In the genomic region with DNA sequence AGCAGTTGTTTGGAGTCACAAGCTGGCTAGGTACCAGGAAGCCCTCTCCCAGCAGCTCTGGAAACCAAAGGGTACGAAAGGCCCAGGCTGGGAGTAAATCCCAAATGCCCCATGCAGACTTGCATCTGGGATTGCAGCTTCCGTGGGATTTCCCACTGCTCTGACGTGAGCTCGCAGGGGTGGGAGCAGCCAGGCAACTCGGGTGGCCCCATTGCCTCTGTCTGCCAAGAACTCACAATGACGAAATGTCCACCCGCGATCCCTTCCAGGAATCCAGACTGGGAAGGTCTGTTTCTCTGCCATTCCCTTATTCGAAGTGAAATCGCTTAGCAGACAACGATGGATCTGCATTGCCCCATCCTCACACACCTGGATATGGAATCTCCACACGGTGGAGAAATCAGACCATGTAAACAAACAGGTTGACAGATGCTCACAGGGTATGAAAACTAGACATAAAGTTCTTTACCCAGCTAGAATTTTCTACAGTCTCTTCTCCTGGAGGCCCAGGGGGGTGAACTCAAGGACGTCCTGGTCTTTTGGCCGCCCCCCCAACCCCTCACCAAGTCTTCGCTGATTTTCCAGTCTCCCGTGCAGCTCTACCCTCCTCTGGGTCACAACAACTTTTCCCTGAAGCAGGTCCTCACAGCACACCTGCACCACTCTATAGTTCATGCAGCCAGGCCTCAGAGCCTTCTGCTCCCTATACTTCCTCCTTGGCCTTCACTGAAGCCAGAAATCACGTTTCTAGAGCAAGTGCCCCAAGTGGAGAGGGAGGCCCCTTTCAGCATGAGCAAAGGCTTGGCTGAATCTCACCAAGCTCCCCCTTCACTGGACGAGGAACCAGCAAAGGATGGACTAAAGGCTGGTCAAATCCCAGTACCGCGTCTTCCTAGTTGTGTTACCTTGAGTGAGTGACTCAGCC, we compare ENCODE assay signal across 1 cellular context.
TF ChIP-seq lines count a peak whose summit lies in the region.

No MANE protein-coding gene starts in this region.

TF ChIP-seq in HepG2, 621 proteins besides CTCF, POLR2A, EP300 and RAD21:
- TF ChIP-seq, protein P1, sequence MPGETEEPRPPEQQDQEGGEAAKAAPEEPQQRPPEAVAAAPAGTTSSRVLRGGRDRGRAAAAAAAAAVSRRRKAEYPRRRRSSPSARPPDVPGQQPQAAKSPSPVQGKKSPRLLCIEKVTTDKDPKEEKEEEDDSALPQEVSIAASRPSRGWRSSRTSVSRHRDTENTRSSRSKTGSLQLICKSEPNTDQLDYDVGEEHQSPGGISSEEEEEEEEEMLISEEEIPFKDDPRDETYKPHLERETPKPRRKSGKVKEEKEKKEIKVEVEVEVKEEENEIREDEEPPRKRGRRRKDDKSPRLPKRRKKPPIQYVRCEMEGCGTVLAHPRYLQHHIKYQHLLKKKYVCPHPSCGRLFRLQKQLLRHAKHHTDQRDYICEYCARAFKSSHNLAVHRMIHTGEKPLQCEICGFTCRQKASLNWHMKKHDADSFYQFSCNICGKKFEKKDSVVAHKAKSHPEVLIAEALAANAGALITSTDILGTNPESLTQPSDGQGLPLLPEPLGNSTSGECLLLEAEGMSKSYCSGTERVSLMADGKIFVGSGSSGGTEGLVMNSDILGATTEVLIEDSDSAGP (CRISPR knock-in tag; IDR thresholded peaks at IDR 0.05; ENCODE audit: borderline replicate concordance), result 0 out of 2 replicates have a peak, but pooled peaks have one; percentile 37
- TF ChIP-seq BCL6 (CRISPR knock-in tag; IDR thresholded peaks at IDR 0.05), result peak; percentile 70
- no peak for TF ChIP-seq RNF2 (conservative IDR thresholded peaks at IDR 0.05; ENCODE audit: low read depth)
- TF ChIP-seq AKAP8 (CRISPR knock-in tag; IDR thresholded peaks at IDR 0.05), result 0 out of 2 replicates have a peak, but pooled peaks have one; percentile 16
- TF ChIP-seq ZBTB38 (CRISPR knock-in tag; IDR thresholded peaks at IDR 0.05), result peak; percentile 77
- no peak for TF ChIP-seq MEIS2 (CRISPR knock-in tag; IDR thresholded peaks at IDR 0.05)
- TF ChIP-seq SALL1 (CRISPR knock-in tag; IDR thresholded peaks at IDR 0.05), result 0 out of 2 replicates have a peak, but pooled peaks have one; percentile 19
- TF ChIP-seq, protein P2, sequence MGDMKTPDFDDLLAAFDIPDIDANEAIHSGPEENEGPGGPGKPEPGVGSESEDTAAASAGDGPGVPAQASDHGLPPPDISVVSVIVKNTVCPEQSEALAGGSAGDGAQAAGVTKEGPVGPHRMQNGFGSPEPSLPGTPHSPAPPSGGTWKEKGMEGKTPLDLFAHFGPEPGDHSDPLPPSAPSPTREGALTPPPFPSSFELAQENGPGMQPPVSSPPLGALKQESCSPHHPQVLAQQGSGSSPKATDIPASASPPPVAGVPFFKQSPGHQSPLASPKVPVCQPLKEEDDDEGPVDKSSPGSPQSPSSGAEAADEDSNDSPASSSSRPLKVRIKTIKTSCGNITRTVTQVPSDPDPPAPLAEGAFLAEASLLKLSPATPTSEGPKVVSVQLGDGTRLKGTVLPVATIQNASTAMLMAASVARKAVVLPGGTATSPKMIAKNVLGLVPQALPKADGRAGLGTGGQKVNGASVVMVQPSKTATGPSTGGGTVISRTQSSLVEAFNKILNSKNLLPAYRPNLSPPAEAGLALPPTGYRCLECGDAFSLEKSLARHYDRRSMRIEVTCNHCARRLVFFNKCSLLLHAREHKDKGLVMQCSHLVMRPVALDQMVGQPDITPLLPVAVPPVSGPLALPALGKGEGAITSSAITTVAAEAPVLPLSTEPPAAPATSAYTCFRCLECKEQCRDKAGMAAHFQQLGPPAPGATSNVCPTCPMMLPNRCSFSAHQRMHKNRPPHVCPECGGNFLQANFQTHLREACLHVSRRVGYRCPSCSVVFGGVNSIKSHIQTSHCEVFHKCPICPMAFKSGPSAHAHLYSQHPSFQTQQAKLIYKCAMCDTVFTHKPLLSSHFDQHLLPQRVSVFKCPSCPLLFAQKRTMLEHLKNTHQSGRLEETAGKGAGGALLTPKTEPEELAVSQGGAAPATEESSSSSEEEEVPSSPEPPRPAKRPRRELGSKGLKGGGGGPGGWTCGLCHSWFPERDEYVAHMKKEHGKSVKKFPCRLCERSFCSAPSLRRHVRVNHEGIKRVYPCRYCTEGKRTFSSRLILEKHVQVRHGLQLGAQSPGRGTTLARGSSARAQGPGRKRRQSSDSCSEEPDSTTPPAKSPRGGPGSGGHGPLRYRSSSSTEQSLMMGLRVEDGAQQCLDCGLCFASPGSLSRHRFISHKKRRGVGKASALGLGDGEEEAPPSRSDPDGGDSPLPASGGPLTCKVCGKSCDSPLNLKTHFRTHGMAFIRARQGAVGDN (CRISPR knock-in tag; IDR thresholded peaks at IDR 0.05), result peak; percentile 55
- no peak for TF ChIP-seq FOXA1 (IDR thresholded peaks at IDR 0.05)
- 0 out of 2 replicates have a peak, but pooled peaks have one; percentile 4 for TF ChIP-seq FOXA1 (CRISPR knock-in tag; IDR thresholded peaks at IDR 0.05)
- TF ChIP-seq, protein P3, sequence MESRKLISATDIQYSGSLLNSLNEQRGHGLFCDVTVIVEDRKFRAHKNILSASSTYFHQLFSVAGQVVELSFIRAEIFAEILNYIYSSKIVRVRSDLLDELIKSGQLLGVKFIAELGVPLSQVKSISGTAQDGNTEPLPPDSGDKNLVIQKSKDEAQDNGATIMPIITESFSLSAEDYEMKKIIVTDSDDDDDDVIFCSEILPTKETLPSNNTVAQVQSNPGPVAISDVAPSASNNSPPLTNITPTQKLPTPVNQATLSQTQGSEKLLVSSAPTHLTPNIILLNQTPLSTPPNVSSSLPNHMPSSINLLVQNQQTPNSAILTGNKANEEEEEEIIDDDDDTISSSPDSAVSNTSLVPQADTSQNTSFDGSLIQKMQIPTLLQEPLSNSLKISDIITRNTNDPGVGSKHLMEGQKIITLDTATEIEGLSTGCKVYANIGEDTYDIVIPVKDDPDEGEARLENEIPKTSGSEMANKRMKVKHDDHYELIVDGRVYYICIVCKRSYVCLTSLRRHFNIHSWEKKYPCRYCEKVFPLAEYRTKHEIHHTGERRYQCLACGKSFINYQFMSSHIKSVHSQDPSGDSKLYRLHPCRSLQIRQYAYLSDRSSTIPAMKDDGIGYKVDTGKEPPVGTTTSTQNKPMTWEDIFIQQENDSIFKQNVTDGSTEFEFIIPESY (CRISPR knock-in tag; IDR thresholded peaks at IDR 0.05), result peak; percentile 98
TF ChIP-seq in HepG2: peak in this region for 8.
